In genomic region chr3:155411500-155412223, GRCh38 we compare ENCODE assay signal across 13 cellular contexts.
DNase-seq lines count a peak whose midpoint lies in the region; ATAC-seq and TF ChIP-seq lines count a peak whose summit lies in the region.
"Had no signal": no experiment of that assay in that cellular context is flagged by ENCODE, and none has a peak within 500 bp of the region (broad histone marks: within the 10 kb centered on the region; RNA-seq: fewer than 3 reads in every experiment).

No MANE protein-coding gene starts in this region.

- H3K4me2 ChIP-seq in OCI-LY1 (ENCODE audit: low read length) (no peak overlapping the region), mesenchymal stem cell (ENCODE audit: low read length, poor library complexity, severe bottlenecking) (no peak overlapping the region)

- H3K79me1 ChIP-seq in mesenchymal stem cell (replicated peaks; ENCODE audit: low read length, poor library complexity, severe bottlenecking): no peaks in the 10 kb centered on the region

- no peaks in the 10 kb centered on the region for H3K36me3 ChIP-seq in OCI-LY1 (ENCODE audit: insufficient read depth, low read length)
- no peaks in the 10 kb centered on the region for H3K36me3 ChIP-seq in esophagus muscularis mucosa
- no peaks in the 10 kb centered on the region for H3K36me3 ChIP-seq in mesenchymal stem cell (ENCODE audit: control insufficient read depth in 1 of 2, insufficient read depth in 2 of 2, low read depth in 1 of 2, low read length in 2 of 2)
- H3K36me3 ChIP-seq in ascending aorta: no peaks in the 10 kb centered on the region
- H3K36me3 ChIP-seq: esophagus squamous epithelium had no signal

- no peaks in the 10 kb centered on the region for H3F3A ChIP-seq in OCI-LY1 (ENCODE audit: insufficient read depth, low read length)

- H3K9me3 ChIP-seq in OCI-LY1 (ENCODE audit: low read length) (no peaks in the 10 kb centered on the region), esophagus muscularis mucosa (no peaks in the 10 kb centered on the region), mesenchymal stem cell (ENCODE audit: control insufficient read depth, low read length) (no peaks in the 10 kb centered on the region), ascending aorta (no peaks in the 10 kb centered on the region)
- H3K9me3 ChIP-seq: esophagus squamous epithelium, psoas muscle had no signal

- H3K27ac ChIP-seq in OCI-LY1 (ENCODE audit: low read depth, low read length, poor library complexity, severe bottlenecking) (no peak overlapping the region), esophagus muscularis mucosa (replicated peaks in 1 of 4) (no peak overlapping the region), mesenchymal stem cell (ENCODE audit: low read length, poor library complexity, severe bottlenecking) (no peak overlapping the region), ascending aorta (no peak overlapping the region)
- H3K27ac ChIP-seq: esophagus squamous epithelium, psoas muscle had no signal

- H4K20me1 ChIP-seq in OCI-LY1 (ENCODE audit: insufficient read depth, low read length): no peaks in the 10 kb centered on the region

- intact Hi-C loops in esophagus muscularis mucosa (cut with DNase I): no loop called here
- intact Hi-C loops in ascending aorta (cut with DNase I): no loop called here

- no peaks in the 10 kb centered on the region for H3K9me2 ChIP-seq in OCI-LY1 (ENCODE audit: low read depth, low read length)

- peak; percentile 33; the same call in 1 of the 2 replicates for TF ChIP-seq CTCF in OCI-LY1 (IDR thresholded peaks at IDR 0.05; ENCODE audit: low read length)
- TF ChIP-seq CTCF in esophagus muscularis mucosa (IDR thresholded peaks at IDR 0.05): no peak
- TF ChIP-seq CTCF in ascending aorta (IDR thresholded peaks at IDR 0.05): no peak

- peak; percentile 2 to 3 for DNase-seq in activated T-cell treated with anti-CD3 and anti-CD28 coated beads, Interleukin-2, amount 50 U/mL, for 72 hours
- no peak for DNase-seq in activated T-cell treated with anti-CD3 and anti-CD28 coated beads, Interleukin-2, amount 50 U/mL, for 24 hours
- DNase-seq in esophagus muscularis mucosa (ENCODE audit: extremely low spot score) (peak; percentile 60), NCI-H1092 treated with DMSO at 0.1 percent for 48 hours (lab: John Stamatoyannopoulos, UW) (no peak), mesenchymal stem cell (no peak), ascending aorta (ENCODE audit: low spot score in 2 of 2) (no peak)
- DNase-seq: activated CD8-positive, alpha-beta memory T cell treated with anti-CD3 and anti-CD28 coated beads for 24 hours; esophagus squamous epithelium; psoas muscle; stimulated activated CD4-positive, alpha-beta T cell treated with anti-CD3 and anti-CD28 coated beads, Interleukin-2, amount 100 ng/mL, for 48 hours; stimulated activated naive CD4-positive, alpha-beta T cell had no signal

- no peak overlapping the region for H3K4me3 Mint-ChIP-seq in activated T-cell treated with anti-CD3 and anti-CD28 coated beads, Interleukin-2, amount 50 U/mL, for 72 hours
- H3K4me3 Mint-ChIP-seq in activated T-cell treated with anti-CD3 and anti-CD28 coated beads, Interleukin-2, amount 50 U/mL, for 24 hours: no peak overlapping the region

- no peak overlapping the region for H2BK15ac ChIP-seq in mesenchymal stem cell (ENCODE audit: low read depth, poor library complexity, severe bottlenecking)

- no peak overlapping the region for H3K27ac Mint-ChIP-seq in activated T-cell treated with anti-CD3 and anti-CD28 coated beads, Interleukin-2, amount 50 U/mL, for 72 hours
- no peak overlapping the region for H3K27ac Mint-ChIP-seq in activated T-cell treated with anti-CD3 and anti-CD28 coated beads, Interleukin-2, amount 50 U/mL, for 24 hours

- 68% methylated on average over 5 of the region's 5 CpGs for WGBS in esophagus muscularis mucosa
- WGBS in mesenchymal stem cell: 94% methylated on average over 3 of the region's 5 CpGs

- H3K36me3 Mint-ChIP-seq in activated T-cell treated with anti-CD3 and anti-CD28 coated beads, Interleukin-2, amount 50 U/mL, for 72 hours (ENCODE audit: insufficient read depth in 2 of 2): no peaks in the 10 kb centered on the region
- H3K36me3 Mint-ChIP-seq in activated T-cell treated with anti-CD3 and anti-CD28 coated beads, Interleukin-2, amount 50 U/mL, for 24 hours (ENCODE audit: low read depth): no peaks in the 10 kb centered on the region

- no peaks in the 10 kb centered on the region for H3K27me3 Mint-ChIP-seq in activated T-cell treated with anti-CD3 and anti-CD28 coated beads, Interleukin-2, amount 50 U/mL, for 72 hours (ENCODE audit: low read depth)
- H3K27me3 Mint-ChIP-seq in activated T-cell treated with anti-CD3 and anti-CD28 coated beads, Interleukin-2, amount 50 U/mL, for 24 hours: no peaks in the 10 kb centered on the region

- H3K4me1 Mint-ChIP-seq in activated T-cell treated with anti-CD3 and anti-CD28 coated beads, Interleukin-2, amount 50 U/mL, for 72 hours (ENCODE audit: low read depth): no peaks in the 10 kb centered on the region
- no peaks in the 10 kb centered on the region for H3K4me1 Mint-ChIP-seq in activated T-cell treated with anti-CD3 and anti-CD28 coated beads, Interleukin-2, amount 50 U/mL, for 24 hours (ENCODE audit: low read depth)

- H3K9ac ChIP-seq in OCI-LY1 (ENCODE audit: low read length): no peak overlapping the region
- H3K9ac ChIP-seq in mesenchymal stem cell (ENCODE audit: low read length): no peak overlapping the region

- no peaks in the 10 kb centered on the region for H3K79me2 ChIP-seq in OCI-LY1 (ENCODE audit: insufficient read depth, low read length)

- TF ChIP-seq POLR2A in esophagus muscularis mucosa (IDR thresholded peaks at IDR 0.05; ENCODE audit: low read depth): no peak

- no peak overlapping the region for H3K18ac ChIP-seq in mesenchymal stem cell (ENCODE audit: low read depth in 1 of 2, low read length in 2 of 2)

- no peak overlapping the region for H2BK12ac ChIP-seq in mesenchymal stem cell (ENCODE audit: low read length in 2 of 2)

- H4K91ac ChIP-seq in mesenchymal stem cell (ENCODE audit: low read length): no peak overlapping the region

- no peak for TF ChIP-seq EP300 in esophagus muscularis mucosa (IDR thresholded peaks at IDR 0.05)

- H3K14ac ChIP-seq in mesenchymal stem cell (ENCODE audit: low read length in 2 of 2): no peak overlapping the region

- ATAC-seq in activated T-cell treated with anti-CD3 and anti-CD28 coated beads, Interleukin-2, amount 50 U/mL, for 72 hours (replicated peaks in 1 of 2): peak in 1 of 2 donors; percentile 37
- peak; percentile 50 for ATAC-seq in GM19463 (IDR thresholded peaks at IDR 0.05; ENCODE audit: unreplicated experiment)
- ATAC-seq: psoas muscle had no signal

- no peaks in the 10 kb centered on the region for H3K9me3 Mint-ChIP-seq in activated T-cell treated with anti-CD3 and anti-CD28 coated beads, Interleukin-2, amount 50 U/mL, for 72 hours
- H3K9me3 Mint-ChIP-seq in activated T-cell treated with anti-CD3 and anti-CD28 coated beads, Interleukin-2, amount 50 U/mL, for 24 hours: no peaks in the 10 kb centered on the region

- no peak overlapping the region for H2AK5ac ChIP-seq in mesenchymal stem cell (ENCODE audit: low read length, severe bottlenecking)

- no peaks in the 10 kb centered on the region for H3K4me1 ChIP-seq in OCI-LY1 (ENCODE audit: insufficient read depth, low read length, severe bottlenecking)
- H3K4me1 ChIP-seq in esophagus muscularis mucosa: peaks cover 0 to 5% (median 0%) of the 10 kb centered on the region in 4 donors
- no peaks in the 10 kb centered on the region for H3K4me1 ChIP-seq in mesenchymal stem cell (ENCODE audit: control insufficient read depth, insufficient read depth, low read depth, low read length)
- no peaks in the 10 kb centered on the region for H3K4me1 ChIP-seq in ascending aorta
- H3K4me1 ChIP-seq: esophagus squamous epithelium, psoas muscle had no signal

- no peak overlapping the region for H4K8ac ChIP-seq in mesenchymal stem cell (ENCODE audit: low read length)

- H2BK120ac ChIP-seq in mesenchymal stem cell (ENCODE audit: low read depth, low read length): no peak overlapping the region

- H3K4ac ChIP-seq in mesenchymal stem cell (ENCODE audit: low read depth in 1 of 2, low read length in 2 of 2): no peak overlapping the region

- H2BK5ac ChIP-seq in mesenchymal stem cell (ENCODE audit: low read depth, low read length, poor library complexity, severe bottlenecking): no peak overlapping the region

- H3K27me3 ChIP-seq in OCI-LY1 (ENCODE audit: insufficient read depth, low read length) (no peaks in the 10 kb centered on the region), esophagus muscularis mucosa (no peaks in the 10 kb centered on the region), mesenchymal stem cell (ENCODE audit: control insufficient read depth in 1 of 2, insufficient read depth in 1 of 2, low read length in 2 of 2) (no peaks in the 10 kb centered on the region), ascending aorta (no peaks in the 10 kb centered on the region)

- no peak overlapping the region for H3K23ac ChIP-seq in mesenchymal stem cell (ENCODE audit: low read length in 2 of 2)

- H3K4me3 ChIP-seq in OCI-LY1 (ENCODE audit: low read depth, low read length, poor library complexity, severe bottlenecking) (no peak overlapping the region), esophagus muscularis mucosa (no peak overlapping the region), mesenchymal stem cell (ENCODE audit: insufficient read depth in 1 of 2, low read depth in 1 of 2, low read length in 2 of 2) (no peak overlapping the region), ascending aorta (no peak overlapping the region)
- H3K4me3 ChIP-seq: esophagus squamous epithelium, psoas muscle had no signal

- H2AFZ ChIP-seq in OCI-LY1 (ENCODE audit: low read length) (no peak overlapping the region), mesenchymal stem cell (ENCODE audit: low read depth, low read length) (no peak overlapping the region)

Comparison
In these comparisons a context has a peak if more than half of its experiments do, and no peak if none do; other contexts are left out.
1. DNase-seq: peak in activated T-cell treated with anti-CD3 and anti-CD28 coated beads, Interleukin-2, amount 50 U/mL, for 72 hours (2 of 2) and esophagus muscularis mucosa (single experiment); none in activated T-cell treated with anti-CD3 and anti-CD28 coated beads, Interleukin-2, amount 50 U/mL, for 24 hours (single experiment), NCI-H1092 treated with DMSO at 0.1 percent for 48 hours (single experiment), mesenchymal stem cell (single experiment) and ascending aorta (0 of 2).